2 cellular contexts compared by ENCODE assay signal in the genomic region with DNA sequence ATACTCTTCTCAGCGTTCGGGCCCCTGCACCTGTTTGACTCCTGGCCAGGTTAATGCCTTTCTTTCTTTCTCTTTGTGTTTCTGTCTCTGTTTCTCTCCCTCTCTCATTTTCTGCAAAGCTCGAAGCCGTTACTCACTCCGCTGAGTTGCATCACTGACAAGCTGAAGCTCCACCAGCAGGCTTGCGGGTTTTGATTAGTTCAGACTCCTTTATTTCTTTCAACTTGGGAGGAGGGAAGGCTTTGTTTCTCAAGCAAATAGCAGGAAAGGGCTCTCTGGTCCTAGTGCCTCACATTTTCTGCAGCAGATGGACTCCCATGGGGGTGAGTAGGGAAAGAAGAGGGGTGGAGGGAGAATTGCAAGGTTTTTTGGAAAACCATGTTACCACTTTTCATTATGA.
TF ChIP-seq lines count a peak whose summit lies in the region.

No MANE protein-coding gene starts in this region.

TF ChIP-seq in GM23338, 12 proteins besides CTCF, POLR2A, EP300 and RAD21 (continued from another document):
- TF ChIP-seq, protein P1, sequence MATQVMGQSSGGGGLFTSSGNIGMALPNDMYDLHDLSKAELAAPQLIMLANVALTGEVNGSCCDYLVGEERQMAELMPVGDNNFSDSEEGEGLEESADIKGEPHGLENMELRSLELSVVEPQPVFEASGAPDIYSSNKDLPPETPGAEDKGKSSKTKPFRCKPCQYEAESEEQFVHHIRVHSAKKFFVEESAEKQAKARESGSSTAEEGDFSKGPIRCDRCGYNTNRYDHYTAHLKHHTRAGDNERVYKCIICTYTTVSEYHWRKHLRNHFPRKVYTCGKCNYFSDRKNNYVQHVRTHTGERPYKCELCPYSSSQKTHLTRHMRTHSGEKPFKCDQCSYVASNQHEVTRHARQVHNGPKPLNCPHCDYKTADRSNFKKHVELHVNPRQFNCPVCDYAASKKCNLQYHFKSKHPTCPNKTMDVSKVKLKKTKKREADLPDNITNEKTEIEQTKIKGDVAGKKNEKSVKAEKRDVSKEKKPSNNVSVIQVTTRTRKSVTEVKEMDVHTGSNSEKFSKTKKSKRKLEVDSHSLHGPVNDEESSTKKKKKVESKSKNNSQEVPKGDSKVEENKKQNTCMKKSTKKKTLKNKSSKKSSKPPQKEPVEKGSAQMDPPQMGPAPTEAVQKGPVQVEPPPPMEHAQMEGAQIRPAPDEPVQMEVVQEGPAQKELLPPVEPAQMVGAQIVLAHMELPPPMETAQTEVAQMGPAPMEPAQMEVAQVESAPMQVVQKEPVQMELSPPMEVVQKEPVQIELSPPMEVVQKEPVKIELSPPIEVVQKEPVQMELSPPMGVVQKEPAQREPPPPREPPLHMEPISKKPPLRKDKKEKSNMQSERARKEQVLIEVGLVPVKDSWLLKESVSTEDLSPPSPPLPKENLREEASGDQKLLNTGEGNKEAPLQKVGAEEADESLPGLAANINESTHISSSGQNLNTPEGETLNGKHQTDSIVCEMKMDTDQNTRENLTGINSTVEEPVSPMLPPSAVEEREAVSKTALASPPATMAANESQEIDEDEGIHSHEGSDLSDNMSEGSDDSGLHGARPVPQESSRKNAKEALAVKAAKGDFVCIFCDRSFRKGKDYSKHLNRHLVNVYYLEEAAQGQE (IDR thresholded peaks at IDR 0.05; ENCODE audit: unreplicated experiment): no peak
- TF ChIP-seq, protein P2, sequence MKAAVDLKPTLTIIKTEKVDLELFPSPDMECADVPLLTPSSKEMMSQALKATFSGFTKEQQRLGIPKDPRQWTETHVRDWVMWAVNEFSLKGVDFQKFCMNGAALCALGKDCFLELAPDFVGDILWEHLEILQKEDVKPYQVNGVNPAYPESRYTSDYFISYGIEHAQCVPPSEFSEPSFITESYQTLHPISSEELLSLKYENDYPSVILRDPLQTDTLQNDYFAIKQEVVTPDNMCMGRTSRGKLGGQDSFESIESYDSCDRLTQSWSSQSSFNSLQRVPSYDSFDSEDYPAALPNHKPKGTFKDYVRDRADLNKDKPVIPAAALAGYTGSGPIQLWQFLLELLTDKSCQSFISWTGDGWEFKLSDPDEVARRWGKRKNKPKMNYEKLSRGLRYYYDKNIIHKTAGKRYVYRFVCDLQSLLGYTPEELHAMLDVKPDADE (IDR thresholded peaks at IDR 0.05): no peak
- no peak for TF ChIP-seq POLR2AphosphoS5 (IDR thresholded peaks at IDR 0.05; ENCODE audit: low read depth)
- TF ChIP-seq, protein P3, sequence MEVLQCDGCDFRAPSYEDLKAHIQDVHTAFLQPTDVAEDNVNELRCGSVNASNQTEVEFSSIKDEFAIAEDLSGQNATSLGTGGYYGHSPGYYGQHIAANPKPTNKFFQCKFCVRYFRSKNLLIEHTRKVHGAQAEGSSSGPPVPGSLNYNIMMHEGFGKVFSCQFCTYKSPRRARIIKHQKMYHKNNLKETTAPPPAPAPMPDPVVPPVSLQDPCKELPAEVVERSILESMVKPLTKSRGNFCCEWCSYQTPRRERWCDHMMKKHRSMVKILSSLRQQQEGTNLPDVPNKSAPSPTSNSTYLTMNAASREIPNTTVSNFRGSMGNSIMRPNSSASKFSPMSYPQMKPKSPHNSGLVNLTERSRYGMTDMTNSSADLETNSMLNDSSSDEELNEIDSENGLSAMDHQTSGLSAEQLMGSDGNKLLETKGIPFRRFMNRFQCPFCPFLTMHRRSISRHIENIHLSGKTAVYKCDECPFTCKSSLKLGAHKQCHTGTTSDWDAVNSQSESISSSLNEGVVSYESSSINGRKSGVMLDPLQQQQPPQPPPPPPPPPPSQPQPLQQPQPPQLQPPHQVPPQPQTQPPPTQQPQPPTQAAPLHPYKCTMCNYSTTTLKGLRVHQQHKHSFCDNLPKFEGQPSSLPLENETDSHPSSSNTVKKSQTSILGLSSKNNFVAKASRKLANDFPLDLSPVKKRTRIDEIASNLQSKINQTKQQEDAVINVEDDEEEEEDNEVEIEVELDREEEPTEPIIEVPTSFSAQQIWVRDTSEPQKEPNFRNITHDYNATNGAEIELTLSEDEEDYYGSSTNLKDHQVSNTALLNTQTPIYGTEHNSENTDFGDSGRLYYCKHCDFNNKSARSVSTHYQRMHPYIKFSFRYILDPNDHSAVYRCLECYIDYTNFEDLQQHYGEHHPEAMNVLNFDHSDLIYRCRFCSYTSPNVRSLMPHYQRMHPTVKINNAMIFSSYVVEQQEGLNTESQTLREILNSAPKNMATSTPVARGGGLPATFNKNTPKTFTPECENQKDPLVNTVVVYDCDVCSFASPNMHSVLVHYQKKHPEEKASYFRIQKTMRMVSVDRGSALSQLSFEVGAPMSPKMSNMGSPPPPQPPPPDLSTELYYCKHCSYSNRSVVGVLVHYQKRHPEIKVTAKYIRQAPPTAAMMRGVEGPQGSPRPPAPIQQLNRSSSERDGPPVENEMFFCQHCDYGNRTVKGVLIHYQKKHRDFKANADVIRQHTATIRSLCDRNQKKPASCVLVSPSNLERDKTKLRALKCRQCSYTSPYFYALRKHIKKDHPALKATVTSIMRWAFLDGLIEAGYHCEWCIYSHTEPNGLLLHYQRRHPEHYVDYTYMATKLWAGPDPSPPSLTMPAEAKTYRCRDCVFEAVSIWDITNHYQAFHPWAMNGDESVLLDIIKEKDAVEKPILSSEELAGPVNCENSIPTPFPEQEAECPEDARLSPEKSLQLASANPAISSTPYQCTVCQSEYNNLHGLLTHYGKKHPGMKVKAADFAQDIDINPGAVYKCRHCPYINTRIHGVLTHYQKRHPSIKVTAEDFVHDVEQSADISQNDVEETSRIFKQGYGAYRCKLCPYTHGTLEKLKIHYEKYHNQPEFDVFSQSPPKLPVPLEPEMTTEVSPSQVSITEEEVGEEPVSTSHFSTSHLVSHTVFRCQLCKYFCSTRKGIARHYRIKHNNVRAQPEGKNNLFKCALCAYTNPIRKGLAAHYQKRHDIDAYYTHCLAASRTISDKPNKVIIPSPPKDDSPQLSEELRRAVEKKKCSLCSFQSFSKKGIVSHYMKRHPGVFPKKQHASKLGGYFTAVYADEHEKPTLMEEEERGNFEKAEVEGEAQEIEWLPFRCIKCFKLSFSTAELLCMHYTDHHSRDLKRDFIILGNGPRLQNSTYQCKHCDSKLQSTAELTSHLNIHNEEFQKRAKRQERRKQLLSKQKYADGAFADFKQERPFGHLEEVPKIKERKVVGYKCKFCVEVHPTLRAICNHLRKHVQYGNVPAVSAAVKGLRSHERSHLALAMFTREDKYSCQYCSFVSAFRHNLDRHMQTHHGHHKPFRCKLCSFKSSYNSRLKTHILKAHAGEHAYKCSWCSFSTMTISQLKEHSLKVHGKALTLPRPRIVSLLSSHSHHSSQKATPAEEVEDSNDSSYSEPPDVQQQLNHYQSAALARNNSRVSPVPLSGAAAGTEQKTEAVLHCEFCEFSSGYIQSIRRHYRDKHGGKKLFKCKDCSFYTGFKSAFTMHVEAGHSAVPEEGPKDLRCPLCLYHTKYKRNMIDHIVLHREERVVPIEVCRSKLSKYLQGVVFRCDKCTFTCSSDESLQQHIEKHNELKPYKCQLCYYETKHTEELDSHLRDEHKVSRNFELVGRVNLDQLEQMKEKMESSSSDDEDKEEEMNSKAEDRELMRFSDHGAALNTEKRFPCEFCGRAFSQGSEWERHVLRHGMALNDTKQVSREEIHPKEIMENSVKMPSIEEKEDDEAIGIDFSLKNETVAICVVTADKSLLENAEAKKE (CRISPR knock-in tag; IDR thresholded peaks at IDR 0.05): no peak

TF ChIP-seq in neural cell, 6 proteins besides CTCF, POLR2A, EP300 and RAD21 (continued from another document):
- TF ChIP-seq, protein P1 (IDR thresholded peaks at IDR 0.05; ENCODE audit: borderline replicate concordance): no peak
- TF ChIP-seq TAF1 (IDR thresholded peaks at IDR 0.05; ENCODE audit: low read depth): no peak
